In the genomic region with DNA sequence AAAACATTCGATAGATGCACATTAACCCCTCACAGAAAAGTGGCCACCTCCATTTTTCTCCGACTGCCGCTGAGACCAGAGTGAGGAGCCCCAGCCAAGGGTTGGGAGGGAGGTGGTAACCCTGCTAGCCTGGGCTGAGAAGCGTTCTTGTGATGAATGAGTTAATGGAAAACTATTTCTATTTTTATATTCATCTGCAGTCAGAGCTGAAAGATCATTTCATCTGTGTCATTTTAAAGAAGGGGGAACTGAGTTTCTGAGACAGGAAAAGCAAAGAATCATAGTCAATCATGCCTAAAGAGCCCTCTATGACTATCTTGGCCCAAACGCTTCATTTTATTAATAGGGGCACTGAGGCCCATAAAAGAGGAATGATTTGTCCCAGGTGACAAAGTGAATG, we compare ENCODE assay signal across 25 cellular contexts.
DNase-seq lines count a peak whose midpoint lies in the region; ATAC-seq and TF ChIP-seq lines count a peak whose summit lies in the region.
"Had no signal": no experiment of that assay in that cellular context is flagged by ENCODE, and none has a peak within 500 bp of the region (broad histone marks: within the 10 kb centered on the region; RNA-seq: fewer than 3 reads in every experiment).

No MANE protein-coding gene starts in this region.

- no peak overlapping the region for H3K4me3 Mint-ChIP-seq in chondrocyte (ENCODE audit: unreplicated experiment)
- H3K4me3 Mint-ChIP-seq in stimulated activated naive B cell treated with anti-CD40 and anti-IgM and Interleukin-4, amounts not matched to agents 10 μg/mL and 1 μg/mL and 100 μg/mL, for 72 hours: no peak overlapping the region
- H3K4me3 Mint-ChIP-seq: CD4-positive, alpha-beta T cell; T-helper 17 cell had no signal

- peak overlapping the region; percentile 55 for H3K27ac Mint-ChIP-seq in chondrocyte (ENCODE audit: unreplicated experiment)
- no peak overlapping the region for H3K27ac Mint-ChIP-seq in stimulated activated naive B cell treated with anti-CD40 and anti-IgM and Interleukin-4, amounts not matched to agents 10 μg/mL and 1 μg/mL and 100 μg/mL, for 72 hours
- H3K27ac Mint-ChIP-seq: CD4-positive, alpha-beta T cell; T-helper 17 cell had no signal

- H3K36me3 Mint-ChIP-seq in chondrocyte (ENCODE audit: low read depth): peaks cover 68% of the 10 kb centered on the region
- peaks cover 0 to 3% of the 10 kb centered on the region in 2 donors for H3K36me3 Mint-ChIP-seq in stimulated activated naive B cell treated with anti-CD40 and anti-IgM and Interleukin-4, amounts not matched to agents 10 μg/mL and 1 μg/mL and 100 μg/mL, for 72 hours

- no peaks in the 10 kb centered on the region for H3K27me3 Mint-ChIP-seq in chondrocyte (ENCODE audit: low read depth)
- no peaks in the 10 kb centered on the region for H3K27me3 Mint-ChIP-seq in stimulated activated naive B cell treated with anti-CD40 and anti-IgM and Interleukin-4, amounts not matched to agents 10 μg/mL and 1 μg/mL and 100 μg/mL, for 72 hours
- H3K27me3 Mint-ChIP-seq: CD4-positive, alpha-beta T cell; T-helper 17 cell had no signal

- H3K9me3 Mint-ChIP-seq in chondrocyte (ENCODE audit: low read depth): no peaks in the 10 kb centered on the region
- H3K9me3 Mint-ChIP-seq in stimulated activated naive B cell treated with anti-CD40 and anti-IgM and Interleukin-4, amounts not matched to agents 10 μg/mL and 1 μg/mL and 100 μg/mL, for 72 hours: peaks cover 3% of the 10 kb centered on the region in 2 donors
- H3K9me3 Mint-ChIP-seq: CD4-positive, alpha-beta T cell had no signal

- ATAC-seq in GM21529 (IDR thresholded peaks at IDR 0.05; ENCODE audit: unreplicated experiment) (peak; percentile 41), SK-N-SH treated with all-trans-retinoic acid at 6 μM for 48 hours (no peak), GM21619 (IDR thresholded peaks at IDR 0.05; ENCODE audit: unreplicated experiment) (no peak)
- ATAC-seq in stimulated activated naive B cell treated with anti-CD40 and anti-IgM and Interleukin-4, amounts not matched to agents 10 μg/mL and 1 μg/mL and 100 μg/mL, for 72 hours (replicated peaks): peak; percentile 68 to 79
- ATAC-seq: HCT116, Right ventricle myocardium inferior, T-helper 17 cell had no signal

- peak; percentile 36 for DNase-seq in GM10248 (ENCODE audit: extremely low spot score)
- no peak for DNase-seq in chondrocyte (ENCODE audit: low spot score)
- no peak for DNase-seq in stimulated activated naive B cell treated with anti-CD40 and anti-IgM and Interleukin-4, amounts not matched to agents 10 μg/mL and 1 μg/mL and 100 μg/mL, for 72 hours
- no peak for DNase-seq in LoVo (ENCODE audit: low spot score)
- no peak for DNase-seq in iPS-NIHi11 (ENCODE audit: low spot score)
- DNase-seq: BE2C; CD4-positive, alpha-beta T cell; COR-L47; DMS 273 treated with DMSO at 0.1 percent for 48 hours; DMS79 treated with DMSO at 0.1 percent for 48 hours; IMR-90; NCI-H1417 treated with DMSO at 0.1 percent for 48 hours; NCI-H187; NCI-H2107; NCI-H2227 treated with DMSO at 0.1 percent for 48 hours; NCI-H510A; NCI-H748 treated with DMSO at 0.1 percent for 48 hours; Peyer's patch; SW 1271; T-helper 17 cell had no signal

- CTCF ChIA-PET in GM10248 (lab: Yijun Ruan, JAX): no interaction called here

- peaks cover 56% of the 10 kb centered on the region for H3K4me1 Mint-ChIP-seq in chondrocyte (ENCODE audit: low read depth)
- H3K4me1 Mint-ChIP-seq in stimulated activated naive B cell treated with anti-CD40 and anti-IgM and Interleukin-4, amounts not matched to agents 10 μg/mL and 1 μg/mL and 100 μg/mL, for 72 hours: peaks cover 7 to 27% of the 10 kb centered on the region in 2 donors
- H3K4me1 Mint-ChIP-seq: T-helper 17 cell had no signal

- POLR2A ChIA-PET in GM10248 (lab: Yijun Ruan, JAX): no interaction called here

- TF ChIP-seq CTCF in GM10248 (IDR thresholded peaks at IDR 0.05; ENCODE audit: control extremely low read depth, extremely low read depth, low read depth, missing control alignments): no peak
- no peak for TF ChIP-seq CTCF in chondrocyte (IDR thresholded peaks at IDR 0.05)

TF ChIP-seq in SK-N-SH treated with all-trans-retinoic acid at 6 μM for 48 hours, 23 proteins besides CTCF, POLR2A, EP300 and RAD21:
- no peak for TF ChIP-seq TSHZ2 (CRISPR knock-in tag; IDR thresholded peaks at IDR 0.05)
- TF ChIP-seq ARNTL (CRISPR knock-in tag; IDR thresholded peaks at IDR 0.05; ENCODE audit: borderline replicate concordance, low read depth): no peak
- no peak for TF ChIP-seq SNAI2 (CRISPR knock-in tag; IDR thresholded peaks at IDR 0.05)

Comparison
In these comparisons a context has a peak if more than half of its experiments do, and no peak if none do; other contexts are left out.
1. ATAC-seq: peak in GM21529 (single experiment) and stimulated activated naive B cell treated with anti-CD40 and anti-IgM and Interleukin-4, amounts not matched to agents 10 μg/mL and 1 μg/mL and 100 μg/mL, for 72 hours (2 of 2); none in SK-N-SH treated with all-trans-retinoic acid at 6 μM for 48 hours (single experiment) and GM21619 (single experiment).